In the genomic region with DNA sequence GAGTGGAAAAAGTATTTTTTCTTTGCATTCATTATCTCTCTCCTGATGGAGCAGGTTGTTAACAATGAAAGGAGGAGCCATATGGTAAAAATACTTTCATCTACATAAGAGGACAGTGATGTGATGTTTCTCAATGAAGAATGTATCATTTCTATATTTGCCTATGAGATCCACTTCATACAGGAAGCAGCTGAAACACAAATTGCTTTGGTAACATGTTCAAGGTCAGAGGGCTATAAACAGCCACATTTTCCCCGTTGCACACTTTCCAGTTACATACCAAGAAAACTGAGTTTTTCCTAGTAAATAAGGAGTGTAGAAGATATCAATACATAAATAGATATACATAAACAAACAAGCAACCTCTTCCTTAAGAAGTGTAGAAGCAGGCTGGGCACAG, we compare ENCODE assay signal across 26 cellular contexts.
"Had no signal": no experiment of that assay in that cellular context is flagged by ENCODE, and none has a peak within 500 bp of the region (broad histone marks: within the 10 kb centered on the region; RNA-seq: fewer than 3 reads in every experiment).

No MANE protein-coding gene starts in this region.

- DNase-seq: activated CD4-positive, alpha-beta T cell treated with anti-CD3 and anti-CD28 coated beads, Interleukin-2, amount 50 U/mL, for 4 hours; activated CD8-positive, alpha-beta T cell treated with anti-CD3 and anti-CD28 coated beads for 36 hours; activated effector memory CD4-positive, alpha-beta T cell treated with anti-CD3 and anti-CD28 coated beads, Interleukin-2, amount 50 U/mL, for 16 hours; activated naive CD4-positive, alpha-beta T cell; activated naive CD8-positive, alpha-beta T cell treated with anti-CD3 and anti-CD28 coated beads, Interleukin-2, amount 10 ng/mL, durations not matched to agents 7 days and 5 days; activated T-cell treated with anti-CD3 and anti-CD28 coated beads, Interleukin-2, amount 50 U/mL, for 1 hour; activated T-cell treated with anti-CD3 and anti-CD28 coated beads, Interleukin-2, amount 50 U/mL, for 72 hours; anterior cingulate cortex; caudate nucleus; NCI-H1048; NCI-H1105 treated with DMSO at 0.1 percent for 48 hours; NCI-H1436; NCI-H1694; NCI-H1930; NCI-H2081 treated with DMSO at 0.1 percent for 48 hours; NCI-H226; NCI-H526 treated with DMSO at 0.1 percent for 48 hours; NCI-H82; NK-92 treated with Interleukin-12 subunit alpha and Interleukin-12 subunit beta, amount 100 ng/mL, for 24 hours; PC-3; Peyer's patch; RPMI8226; SHP77 treated with DMSO at 0.1 percent for 48 hours; SK-N-SH had no signal

- H3K27ac ChIP-seq: Peyer's patch, SJSA1 had no signal

- H3K9me3 ChIP-seq: Peyer's patch, SJSA1, SK-N-SH had no signal

- H3K36me3 ChIP-seq: Peyer's patch, SJSA1 had no signal

- H3K27me3 ChIP-seq: Peyer's patch, SJSA1 had no signal

- H3K4me3 ChIP-seq: K562, Peyer's patch, SJSA1 had no signal
